Comparison of ENCODE assay signal across 8 cellular contexts in genomic region chr5:118791986-118792734, GRCh38.
DNase-seq lines count a peak whose midpoint lies in the region; ATAC-seq and TF ChIP-seq lines count a peak whose summit lies in the region.

No MANE protein-coding gene starts in this region.

- no peak overlapping the region for H3K4me3 ChIP-seq in skeletal muscle cell (ENCODE audit: low read depth, low read length)

- TF ChIP-seq CTCF in GM20000 (IDR thresholded peaks at IDR 0.05; ENCODE audit: extremely low read depth, missing control alignments), result peak; percentile 66

- ATAC-seq in HG03469 (IDR thresholded peaks at IDR 0.05; ENCODE audit: unreplicated experiment), result peak; percentile 97

- peak; percentile 18 for DNase-seq in NCI-H510A treated with DMSO at 0.1 percent for 48 hours (lab: John Stamatoyannopoulos, UW)
- no peak for DNase-seq in NCI-H510A (lab: John Stamatoyannopoulos, UW)
- peak; percentile 49 for DNase-seq in GM20000 (ENCODE audit: low spot score)
- peak; percentile 51 for DNase-seq in NCI-H748 treated with DMSO at 0.1 percent for 48 hours (lab: John Stamatoyannopoulos, UW)
- peak; percentile 84 for DNase-seq in astrocyte of the hippocampus (ENCODE audit: low read depth, low spot score)
- DNase-seq in hippocampal formation (lab: John Stamatoyannopoulos, UW), result peak; percentile 14 to 96
- peak; percentile 36 for DNase-seq in skeletal muscle cell (ENCODE audit: low read depth)
